1 cellular context compared by ENCODE assay signal in the genomic region with DNA sequence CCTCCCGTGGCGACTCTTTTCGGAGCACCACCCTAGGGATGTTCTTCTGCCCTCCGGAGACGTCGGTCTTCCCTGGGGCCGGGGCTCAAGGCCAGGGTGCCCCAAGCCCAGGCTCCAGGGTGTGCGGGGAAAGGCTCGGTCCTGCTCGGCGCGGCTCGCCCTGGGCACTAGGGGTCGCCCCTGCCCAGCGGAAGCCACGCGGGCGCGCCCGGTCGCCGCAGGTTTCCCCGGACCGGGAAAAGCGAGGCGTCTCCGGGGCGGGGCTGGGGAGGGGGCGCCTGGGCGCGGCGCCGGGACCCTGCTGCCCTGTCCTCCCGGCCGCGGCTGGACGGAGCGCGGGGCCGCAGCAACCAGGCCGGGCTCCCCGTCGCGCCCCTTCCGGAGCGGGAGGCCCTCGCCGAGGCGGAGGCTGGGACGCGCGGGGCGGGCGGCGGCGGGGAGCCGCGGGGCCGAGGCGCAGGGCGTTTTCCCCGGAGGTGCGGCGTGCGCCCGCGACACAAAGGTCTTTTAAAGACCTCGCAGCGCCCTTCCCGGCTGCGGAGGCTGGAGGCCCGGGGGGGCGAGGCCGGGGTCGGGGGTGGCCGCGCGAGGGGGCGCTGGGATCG.
TF ChIP-seq lines count a peak whose summit lies in the region.

No MANE protein-coding gene starts in this region.

TF ChIP-seq in K562, 482 proteins besides CTCF, POLR2A, EP300 and RAD21 (continued from another document and continues in another):
- TF ChIP-seq, protein P1, sequence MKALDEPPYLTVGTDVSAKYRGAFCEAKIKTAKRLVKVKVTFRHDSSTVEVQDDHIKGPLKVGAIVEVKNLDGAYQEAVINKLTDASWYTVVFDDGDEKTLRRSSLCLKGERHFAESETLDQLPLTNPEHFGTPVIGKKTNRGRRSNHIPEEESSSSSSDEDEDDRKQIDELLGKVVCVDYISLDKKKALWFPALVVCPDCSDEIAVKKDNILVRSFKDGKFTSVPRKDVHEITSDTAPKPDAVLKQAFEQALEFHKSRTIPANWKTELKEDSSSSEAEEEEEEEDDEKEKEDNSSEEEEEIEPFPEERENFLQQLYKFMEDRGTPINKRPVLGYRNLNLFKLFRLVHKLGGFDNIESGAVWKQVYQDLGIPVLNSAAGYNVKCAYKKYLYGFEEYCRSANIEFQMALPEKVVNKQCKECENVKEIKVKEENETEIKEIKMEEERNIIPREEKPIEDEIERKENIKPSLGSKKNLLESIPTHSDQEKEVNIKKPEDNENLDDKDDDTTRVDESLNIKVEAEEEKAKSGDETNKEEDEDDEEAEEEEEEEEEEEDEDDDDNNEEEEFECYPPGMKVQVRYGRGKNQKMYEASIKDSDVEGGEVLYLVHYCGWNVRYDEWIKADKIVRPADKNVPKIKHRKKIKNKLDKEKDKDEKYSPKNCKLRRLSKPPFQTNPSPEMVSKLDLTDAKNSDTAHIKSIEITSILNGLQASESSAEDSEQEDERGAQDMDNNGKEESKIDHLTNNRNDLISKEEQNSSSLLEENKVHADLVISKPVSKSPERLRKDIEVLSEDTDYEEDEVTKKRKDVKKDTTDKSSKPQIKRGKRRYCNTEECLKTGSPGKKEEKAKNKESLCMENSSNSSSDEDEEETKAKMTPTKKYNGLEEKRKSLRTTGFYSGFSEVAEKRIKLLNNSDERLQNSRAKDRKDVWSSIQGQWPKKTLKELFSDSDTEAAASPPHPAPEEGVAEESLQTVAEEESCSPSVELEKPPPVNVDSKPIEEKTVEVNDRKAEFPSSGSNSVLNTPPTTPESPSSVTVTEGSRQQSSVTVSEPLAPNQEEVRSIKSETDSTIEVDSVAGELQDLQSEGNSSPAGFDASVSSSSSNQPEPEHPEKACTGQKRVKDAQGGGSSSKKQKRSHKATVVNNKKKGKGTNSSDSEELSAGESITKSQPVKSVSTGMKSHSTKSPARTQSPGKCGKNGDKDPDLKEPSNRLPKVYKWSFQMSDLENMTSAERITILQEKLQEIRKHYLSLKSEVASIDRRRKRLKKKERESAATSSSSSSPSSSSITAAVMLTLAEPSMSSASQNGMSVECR (CRISPR knock-in tag; IDR thresholded peaks at IDR 0.05): no peak
- TF ChIP-seq DPF2 (IDR thresholded peaks at IDR 0.05): no peak
- no peak for TF ChIP-seq NR3C1 (CRISPR knock-in tag; IDR thresholded peaks at IDR 0.05)
- TF ChIP-seq MEIS2 (IDR thresholded peaks at IDR 0.05; ENCODE audit: partially characterized antibody): no peak
- peak; percentile 85 for TF ChIP-seq ZBTB7A (IDR thresholded peaks at IDR 0.05; ENCODE audit: borderline replicate concordance, control insufficient read depth, low read depth, low read length)
- peak; percentile 93 for TF ChIP-seq GATAD2B (IDR thresholded peaks at IDR 0.05; ENCODE audit: borderline replicate concordance)
- TF ChIP-seq, protein P2, sequence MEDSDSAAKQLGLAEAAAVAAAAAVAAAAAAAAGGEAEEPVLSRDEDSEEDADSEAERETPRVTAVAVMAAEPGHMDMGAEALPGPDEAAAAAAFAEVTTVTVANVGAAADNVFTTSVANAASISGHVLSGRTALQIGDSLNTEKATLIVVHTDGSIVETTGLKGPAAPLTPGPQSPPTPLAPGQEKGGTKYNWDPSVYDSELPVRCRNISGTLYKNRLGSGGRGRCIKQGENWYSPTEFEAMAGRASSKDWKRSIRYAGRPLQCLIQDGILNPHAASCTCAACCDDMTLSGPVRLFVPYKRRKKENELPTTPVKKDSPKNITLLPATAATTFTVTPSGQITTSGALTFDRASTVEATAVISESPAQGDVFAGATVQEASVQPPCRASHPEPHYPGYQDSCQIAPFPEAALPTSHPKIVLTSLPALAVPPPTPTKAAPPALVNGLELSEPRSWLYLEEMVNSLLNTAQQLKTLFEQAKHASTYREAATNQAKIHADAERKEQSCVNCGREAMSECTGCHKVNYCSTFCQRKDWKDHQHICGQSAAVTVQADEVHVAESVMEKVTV (CRISPR knock-in tag; IDR thresholded peaks at IDR 0.05): 0 out of 2 replicates have a peak, but pooled peaks have one; percentile 66
- TF ChIP-seq, protein P3, sequence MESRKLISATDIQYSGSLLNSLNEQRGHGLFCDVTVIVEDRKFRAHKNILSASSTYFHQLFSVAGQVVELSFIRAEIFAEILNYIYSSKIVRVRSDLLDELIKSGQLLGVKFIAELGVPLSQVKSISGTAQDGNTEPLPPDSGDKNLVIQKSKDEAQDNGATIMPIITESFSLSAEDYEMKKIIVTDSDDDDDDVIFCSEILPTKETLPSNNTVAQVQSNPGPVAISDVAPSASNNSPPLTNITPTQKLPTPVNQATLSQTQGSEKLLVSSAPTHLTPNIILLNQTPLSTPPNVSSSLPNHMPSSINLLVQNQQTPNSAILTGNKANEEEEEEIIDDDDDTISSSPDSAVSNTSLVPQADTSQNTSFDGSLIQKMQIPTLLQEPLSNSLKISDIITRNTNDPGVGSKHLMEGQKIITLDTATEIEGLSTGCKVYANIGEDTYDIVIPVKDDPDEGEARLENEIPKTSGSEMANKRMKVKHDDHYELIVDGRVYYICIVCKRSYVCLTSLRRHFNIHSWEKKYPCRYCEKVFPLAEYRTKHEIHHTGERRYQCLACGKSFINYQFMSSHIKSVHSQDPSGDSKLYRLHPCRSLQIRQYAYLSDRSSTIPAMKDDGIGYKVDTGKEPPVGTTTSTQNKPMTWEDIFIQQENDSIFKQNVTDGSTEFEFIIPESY (CRISPR knock-in tag; IDR thresholded peaks at IDR 0.05): 0 out of 2 replicates have a peak, but pooled peaks have one; percentile 15
- TF ChIP-seq ZNF583 (CRISPR knock-in tag; IDR thresholded peaks at IDR 0.05): no peak
- TF ChIP-seq ZNF174 (CRISPR knock-in tag; IDR thresholded peaks at IDR 0.05): no peak
- no peak for TF ChIP-seq ZNF75A (CRISPR knock-in tag; IDR thresholded peaks at IDR 0.05)
- peak; percentile 84 for TF ChIP-seq CXXC5 (CRISPR knock-in tag; IDR thresholded peaks at IDR 0.05)
- TF ChIP-seq ZFP30 (CRISPR knock-in tag; IDR thresholded peaks at IDR 0.05; ENCODE audit: borderline replicate concordance): no peak
- peak; percentile 43; the same call in 1 of the 2 replicates for TF ChIP-seq L3MBTL2 (IDR thresholded peaks at IDR 0.05)
- peak; percentile 28 for TF ChIP-seq KDM5B (IDR thresholded peaks at IDR 0.05; ENCODE audit: insufficient replicate concordance, low read depth, low read length)
- TF ChIP-seq ZNF79 (CRISPR knock-in tag; IDR thresholded peaks at IDR 0.05; ENCODE audit: low read depth): no peak
- TF ChIP-seq, protein P4, sequence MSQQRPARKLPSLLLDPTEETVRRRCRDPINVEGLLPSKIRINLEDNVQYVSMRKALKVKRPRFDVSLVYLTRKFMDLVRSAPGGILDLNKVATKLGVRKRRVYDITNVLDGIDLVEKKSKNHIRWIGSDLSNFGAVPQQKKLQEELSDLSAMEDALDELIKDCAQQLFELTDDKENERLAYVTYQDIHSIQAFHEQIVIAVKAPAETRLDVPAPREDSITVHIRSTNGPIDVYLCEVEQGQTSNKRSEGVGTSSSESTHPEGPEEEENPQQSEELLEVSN (IDR thresholded peaks at IDR 0.05; ENCODE audit: borderline replicate concordance in 1 of 2, extremely low read depth in 1 of 2, insufficient read depth in 1 of 2, insufficient read length in 1 of 2, low read depth in 1 of 2, low read length in 1 of 2, poor library complexity in 1 of 2, severe bottlenecking in 1 of 2): peak; percentile 66 to 84
- TF ChIP-seq NR2F6 (CRISPR knock-in tag; IDR thresholded peaks at IDR 0.05): no peak
- peak; percentile 64 for TF ChIP-seq RBBP5 (IDR thresholded peaks at IDR 0.05; ENCODE audit: borderline replicate concordance, insufficient read depth, low read length, poor library complexity, severe bottlenecking)
- no peak for TF ChIP-seq FOXA1 (IDR thresholded peaks at IDR 0.05; ENCODE audit: borderline replicate concordance)
- TF ChIP-seq RBM25 (IDR thresholded peaks at IDR 0.05; ENCODE audit: low read depth, low read length, severe bottlenecking): peak; percentile 29
- no peak for TF ChIP-seq SMAD3 (CRISPR knock-in tag; conservative IDR thresholded peaks at IDR 0.05)
- no peak for TF ChIP-seq CSDE1 (IDR thresholded peaks at IDR 0.05)
- TF ChIP-seq DDX20 (tag; IDR thresholded peaks at IDR 0.05; ENCODE audit: low read depth): no peak
- no peak for TF ChIP-seq TARDBP (IDR thresholded peaks at IDR 0.05)
- TF ChIP-seq, protein P5, sequence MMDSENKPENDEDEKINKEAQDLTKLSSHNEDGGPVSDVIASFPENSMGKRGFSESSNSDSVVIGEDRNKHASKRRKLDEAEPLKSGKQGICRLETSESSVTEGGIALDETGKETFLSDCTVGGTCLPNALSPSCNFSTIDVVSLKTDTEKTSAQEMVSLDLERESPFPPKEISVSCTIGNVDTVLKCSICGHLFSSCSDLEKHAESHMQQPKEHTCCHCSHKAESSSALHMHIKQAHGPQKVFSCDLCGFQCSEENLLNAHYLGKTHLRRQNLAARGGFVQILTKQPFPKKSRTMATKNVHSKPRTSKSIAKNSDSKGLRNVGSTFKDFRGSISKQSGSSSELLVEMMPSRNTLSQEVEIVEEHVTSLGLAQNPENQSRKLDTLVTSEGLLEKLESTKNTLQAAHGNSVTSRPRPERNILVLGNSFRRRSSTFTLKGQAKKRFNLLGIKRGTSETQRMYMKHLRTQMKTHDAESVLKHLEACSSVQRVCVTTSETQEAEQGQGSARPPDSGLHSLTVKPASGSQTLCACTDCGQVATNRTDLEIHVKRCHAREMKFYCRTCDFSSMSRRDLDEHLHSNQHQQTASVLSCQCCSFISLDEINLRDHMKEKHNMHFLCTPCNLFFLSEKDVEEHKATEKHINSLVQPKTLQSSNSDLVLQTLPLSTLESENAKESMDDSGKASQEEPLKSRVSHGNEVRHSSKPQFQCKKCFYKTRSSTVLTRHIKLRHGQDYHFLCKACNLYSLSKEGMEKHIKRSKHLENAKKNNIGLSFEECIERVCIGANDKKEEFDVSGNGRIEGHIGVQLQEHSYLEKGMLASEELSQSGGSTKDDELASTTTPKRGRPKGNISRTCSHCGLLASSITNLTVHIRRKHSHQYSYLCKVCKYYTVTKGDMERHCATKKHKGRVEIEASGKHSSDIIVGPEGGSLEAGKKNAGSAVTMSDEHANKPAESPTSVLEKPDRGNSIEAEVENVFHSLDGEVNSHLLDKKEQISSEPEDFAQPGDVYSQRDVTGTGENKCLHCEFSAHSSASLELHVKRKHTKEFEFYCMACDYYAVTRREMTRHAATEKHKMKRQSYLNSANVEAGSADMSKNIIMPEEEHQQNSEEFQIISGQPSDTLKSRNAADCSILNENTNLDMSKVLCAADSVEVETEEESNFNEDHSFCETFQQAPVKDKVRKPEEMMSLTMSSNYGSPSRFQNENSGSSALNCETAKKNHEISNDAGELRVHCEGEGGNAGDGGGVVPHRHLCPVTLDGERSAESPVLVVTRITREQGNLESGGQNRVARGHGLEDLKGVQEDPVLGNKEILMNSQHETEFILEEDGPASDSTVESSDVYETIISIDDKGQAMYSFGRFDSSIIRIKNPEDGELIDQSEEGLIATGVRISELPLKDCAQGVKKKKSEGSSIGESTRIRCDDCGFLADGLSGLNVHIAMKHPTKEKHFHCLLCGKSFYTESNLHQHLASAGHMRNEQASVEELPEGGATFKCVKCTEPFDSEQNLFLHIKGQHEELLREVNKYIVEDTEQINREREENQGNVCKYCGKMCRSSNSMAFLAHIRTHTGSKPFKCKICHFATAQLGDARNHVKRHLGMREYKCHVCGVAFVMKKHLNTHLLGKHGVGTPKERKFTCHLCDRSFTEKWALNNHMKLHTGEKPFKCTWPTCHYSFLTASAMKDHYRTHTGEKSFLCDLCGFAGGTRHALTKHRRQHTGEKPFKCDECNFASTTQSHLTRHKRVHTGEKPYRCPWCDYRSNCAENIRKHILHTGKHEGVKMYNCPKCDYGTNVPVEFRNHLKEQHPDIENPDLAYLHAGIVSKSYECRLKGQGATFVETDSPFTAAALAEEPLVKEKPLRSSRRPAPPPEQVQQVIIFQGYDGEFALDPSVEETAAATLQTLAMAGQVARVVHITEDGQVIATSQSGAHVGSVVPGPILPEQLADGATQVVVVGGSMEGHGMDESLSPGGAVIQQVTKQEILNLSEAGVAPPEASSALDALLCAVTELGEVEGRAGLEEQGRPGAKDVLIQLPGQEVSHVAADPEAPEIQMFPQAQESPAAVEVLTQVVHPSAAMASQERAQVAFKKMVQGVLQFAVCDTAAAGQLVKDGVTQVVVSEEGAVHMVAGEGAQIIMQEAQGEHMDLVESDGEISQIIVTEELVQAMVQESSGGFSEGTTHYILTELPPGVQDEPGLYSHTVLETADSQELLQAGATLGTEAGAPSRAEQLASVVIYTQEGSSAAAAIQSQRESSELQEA (IDR thresholded peaks at IDR 0.05; ENCODE audit: low read depth): no peak
- no peak for TF ChIP-seq U2AF1 (optimal IDR thresholded peaks at IDR 0.05; ENCODE audit: low read depth, low read length)
- TF ChIP-seq CC2D1A (IDR thresholded peaks at IDR 0.05): no peak
- TF ChIP-seq POLR2AphosphoS5 (IDR thresholded peaks at IDR 0.05; ENCODE audit: control insufficient read depth, insufficient read depth, low read depth, low read length): no peak
- peak; percentile 55; the same call in 1 of the 2 replicates for TF ChIP-seq GABPA (tag; conservative IDR thresholded peaks at IDR 0.05; ENCODE audit: low read depth)
- TF ChIP-seq C11orf30 (IDR thresholded peaks at IDR 0.05; ENCODE audit: low read depth): no peak
- TF ChIP-seq, protein P6, sequence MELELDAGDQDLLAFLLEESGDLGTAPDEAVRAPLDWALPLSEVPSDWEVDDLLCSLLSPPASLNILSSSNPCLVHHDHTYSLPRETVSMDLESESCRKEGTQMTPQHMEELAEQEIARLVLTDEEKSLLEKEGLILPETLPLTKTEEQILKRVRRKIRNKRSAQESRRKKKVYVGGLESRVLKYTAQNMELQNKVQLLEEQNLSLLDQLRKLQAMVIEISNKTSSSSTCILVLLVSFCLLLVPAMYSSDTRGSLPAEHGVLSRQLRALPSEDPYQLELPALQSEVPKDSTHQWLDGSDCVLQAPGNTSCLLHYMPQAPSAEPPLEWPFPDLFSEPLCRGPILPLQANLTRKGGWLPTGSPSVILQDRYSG (tag; conservative IDR thresholded peaks at IDR 0.05; ENCODE audit: low read depth): no peak
- TF ChIP-seq, protein P7, sequence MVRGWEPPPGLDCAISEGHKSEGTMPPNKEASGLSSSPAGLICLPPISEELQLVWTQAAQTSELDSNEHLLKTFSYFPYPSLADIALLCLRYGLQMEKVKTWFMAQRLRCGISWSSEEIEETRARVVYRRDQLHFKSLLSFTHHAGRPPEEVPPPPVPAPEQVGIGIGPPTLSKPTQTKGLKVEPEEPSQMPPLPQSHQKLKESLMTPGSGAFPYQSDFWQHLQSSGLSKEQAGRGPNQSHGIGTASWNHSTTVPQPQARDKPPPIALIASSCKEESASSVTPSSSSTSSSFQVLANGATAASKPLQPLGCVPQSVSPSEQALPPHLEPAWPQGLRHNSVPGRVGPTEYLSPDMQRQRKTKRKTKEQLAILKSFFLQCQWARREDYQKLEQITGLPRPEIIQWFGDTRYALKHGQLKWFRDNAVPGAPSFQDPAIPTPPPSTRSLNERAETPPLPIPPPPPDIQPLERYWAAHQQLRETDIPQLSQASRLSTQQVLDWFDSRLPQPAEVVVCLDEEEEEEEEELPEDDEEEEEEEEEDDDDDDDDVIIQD (CRISPR knock-in tag; IDR thresholded peaks at IDR 0.05): no peak
- no peak for TF ChIP-seq THRAP3 (IDR thresholded peaks at IDR 0.05; ENCODE audit: borderline replicate concordance)
